Comparison of ENCODE assay signal across 9 cellular contexts in genomic region chr20:33576432-33576883, GRCh38.
DNase-seq lines count a peak whose midpoint lies in the region; ATAC-seq, FAIRE-seq and TF ChIP-seq lines count a peak whose summit lies in the region.
"Had no signal": no experiment of that assay in that cellular context is flagged by ENCODE, and none has a peak within 500 bp of the region (broad histone marks: within the 10 kb centered on the region; RNA-seq: fewer than 3 reads in every experiment).

No MANE protein-coding gene starts in this region.

- H3K27ac ChIP-seq in H1 (ENCODE audit: low read depth, low read length): no peak overlapping the region

- no peak overlapping the region for H3K4ac ChIP-seq in H1 (replicated peaks; ENCODE audit: insufficient read length, low read depth, low read length)

- no peaks in the 10 kb centered on the region for H3K23me2 ChIP-seq in H1 (ENCODE audit: low read depth, low read length)

- H3K4me2 ChIP-seq in H1 (ENCODE audit: insufficient read depth in 1 of 2, low read depth in 2 of 2, low read length in 2 of 2): no peak overlapping the region

- H3K18ac ChIP-seq in H1 (ENCODE audit: extremely low read depth, low read length): no peak overlapping the region

- no peak overlapping the region for H3K56ac ChIP-seq in H1 (replicated peaks; ENCODE audit: insufficient read length, low read depth, low read length)

- WGBS in H1 (ENCODE audit: extremely low coverage in 1 of 2, insufficient coverage in 1 of 2, insufficient read length in 1 of 2, insufficient replicate concordance in 2 of 2, low coverage in 1 of 2, low lambda C conversion rate in 2 of 2, missing lambda C conversion rate in 1 of 2), 2 experiments: 71% methylated on average over 4 of the region's 4 CpGs; no CpG with 5 or more reads in 1 of the 2 experiments

- no peak overlapping the region for H2BK20ac ChIP-seq in H1 (ENCODE audit: low read length)

- POLR2A ChIA-PET in H1 (lab: Charles Lee; ENCODE audit: partially characterized antibody): interaction anchor here (0.7 kb wide), 1 partner anchor 10 kb away, joined by 3 read pairs; no protein-coding TSS in a partner anchor

- peak; percentile 27 to 53 (median 31); a peak in 3 of 4 replicates for TF ChIP-seq CTCF in H1 (IDR thresholded peaks at IDR 0.05; ENCODE audit: control extremely low read depth in 1 of 3, insufficient read depth in 1 of 3, low read depth in 1 of 3, low read length in 3 of 3)

- H3K14ac ChIP-seq in H1 (ENCODE audit: insufficient read length): no peak overlapping the region

- no peak overlapping the region for H2AK5ac ChIP-seq in H1 (ENCODE audit: low read depth, low read length)

- no peak for TF ChIP-seq EP300 in H1 (IDR thresholded peaks at IDR 0.05; ENCODE audit: borderline replicate concordance in 1 of 2, low read depth in 2 of 2, low read length in 2 of 2)

- H3K9me3 ChIP-seq in H1 (ENCODE audit: insufficient read depth in 2 of 2, low read depth in 1 of 2, low read length in 1 of 2): no peaks in the 10 kb centered on the region

- no peak overlapping the region for H2BK5ac ChIP-seq in H1 (ENCODE audit: low read depth, low read length)

- H3K79me1 ChIP-seq in H1 (ENCODE audit: low read depth, low read length): no peaks in the 10 kb centered on the region; the same call in 1 of the 2 replicates

- CTCF ChIA-PET in H1 (lab: Charles Lee; ENCODE audit: partially characterized antibody): interaction anchor here (0.8 to 4.0 kb wide), 7 partner anchors 9 to 106 kb away, joined by 3 to 14 read pairs (median 4); no protein-coding TSS in a partner anchor

- ATAC-seq in HG02759 (IDR thresholded peaks at IDR 0.05; ENCODE audit: unreplicated experiment): no peak

- no peak for FAIRE-seq in H1 (lab: Jason Lieb, UNC)

- peaks cover 0 to 6% (median 0%) of the 10 kb centered on the region in 4 experiments; a peak in 1 of 7 replicates for H3K4me1 ChIP-seq in H1 (replicated peaks in 1 of 4; ENCODE audit: control insufficient read depth in 3 of 4, insufficient read depth in 4 of 4, low read length in 3 of 4)

- DNase-seq in DMS153 treated with DMSO at 0.1 percent for 48 hours (lab: John Stamatoyannopoulos, UW; ENCODE audit: unreplicated experiment) (peak; percentile 46), DMS153 (lab: John Stamatoyannopoulos, UW) (no peak), NCI-H524 treated with DMSO at 0.1 percent for 48 hours (lab: John Stamatoyannopoulos, UW) (peak; percentile 44), H1 (ENCODE audit: low read depth in 1 of 2, low spot score in 2 of 2) (no peak), putamen (ENCODE audit: low spot score) (peak; percentile 39), DMS79 treated with DMSO at 0.1 percent for 48 hours (lab: John Stamatoyannopoulos, UW) (no peak), germinal center (ENCODE audit: low spot score) (no peak)
- DNase-seq: 8988T had no signal

- H2BK120ac ChIP-seq in H1 (replicated peaks; ENCODE audit: low read depth, low read length): no peak overlapping the region

- H3K36me3 ChIP-seq in H1 (ENCODE audit: control insufficient read depth in 2 of 4, insufficient read depth in 4 of 4, low read length in 3 of 4): no peaks in the 10 kb centered on the region

- H3K23ac ChIP-seq in H1 (ENCODE audit: insufficient read length): no peak overlapping the region

- H4K20me1 ChIP-seq in H1 (replicated peaks in 1 of 2; ENCODE audit: control insufficient read depth in 1 of 2, insufficient read depth in 2 of 2, low read length in 2 of 2): peaks cover 0 to 2% of the 10 kb centered on the region in 2 experiments

- peak in 1 of 2 experiments; percentile 5; a peak in 1 of 4 replicates for TF ChIP-seq RAD21 in H1 (IDR thresholded peaks at IDR 0.05 in 1 of 2, conservative IDR thresholded peaks at IDR 0.05 in 1 of 2; ENCODE audit: low read depth in 2 of 2, low read length in 2 of 2)

- H3K4me3 ChIP-seq in H1 (ENCODE audit: extremely low read depth in 1 of 4, insufficient read depth in 2 of 4, low read depth in 3 of 4, low read length in 4 of 4): no peak overlapping the region

- no peak overlapping the region for H2AFZ ChIP-seq in H1 (ENCODE audit: low read length)

- no peak overlapping the region for H3K9ac ChIP-seq in H1 (replicated peaks in 1 of 4; ENCODE audit: extremely low read depth in 1 of 4, low read depth in 3 of 4, low read length in 3 of 4)

- no peak overlapping the region for H2BK15ac ChIP-seq in H1 (ENCODE audit: low read length)

- no peak overlapping the region for H4K91ac ChIP-seq in H1 (replicated peaks; ENCODE audit: insufficient read length, low read length)

- no peak overlapping the region for H4K8ac ChIP-seq in H1 (ENCODE audit: extremely low read depth, insufficient read depth, low read length)

- no peak for TF ChIP-seq POLR2A in H1 (IDR thresholded peaks at IDR 0.05; ENCODE audit: control extremely low read depth in 1 of 2, low read depth in 2 of 2, low read length in 2 of 2)

- no peak overlapping the region for H4K5ac ChIP-seq in H1 (ENCODE audit: insufficient read length, low read depth, low read length)

- H3K79me2 ChIP-seq in H1 (ENCODE audit: control insufficient read depth in 1 of 2, insufficient read depth in 2 of 2, low read length in 2 of 2): no peaks in the 10 kb centered on the region

- H2BK12ac ChIP-seq in H1 (ENCODE audit: low read depth, low read length): no peak overlapping the region

- no peaks in the 10 kb centered on the region for H3K27me3 ChIP-seq in H1 (replicated peaks in 1 of 4; ENCODE audit: control insufficient read depth in 3 of 4, extremely low read depth in 1 of 4, insufficient read depth in 3 of 4, low read length in 3 of 4)

TF ChIP-seq in H1, 55 proteins besides CTCF, POLR2A, EP300 and RAD21:
- no peak for TF ChIP-seq SIX5 (IDR thresholded peaks at IDR 0.05; ENCODE audit: low read depth, low read length)

Comparison
In these comparisons a context has a peak if more than half of its experiments do, and no peak if none do; other contexts are left out.
1. DNase-seq: peak in DMS153 treated with DMSO at 0.1 percent for 48 hours (single experiment), NCI-H524 treated with DMSO at 0.1 percent for 48 hours (single experiment) and putamen (single experiment); none in DMS153 (single experiment), H1 (0 of 2), DMS79 treated with DMSO at 0.1 percent for 48 hours (single experiment) and germinal center (single experiment).